In genomic region chr11:60866911-60867870, GRCh38 we compare ENCODE assay signal across 14 cellular contexts. TPM values are rescaled to one million over a fixed set of nuclear protein-coding genes. Genes with fewer than 3 reads are reported as not detected.
A peak's percentile ranks its signal among the peaks of the same experiment; 100 is the strongest.
DNase-seq lines count a peak whose midpoint lies in the region; ATAC-seq, FAIRE-seq and TF ChIP-seq lines count a peak whose summit lies in the region.
"Had no signal": no experiment of that assay in that cellular context is flagged by ENCODE, and none has a peak within 500 bp of the region (broad histone marks: within the 10 kb centered on the region; RNA-seq: fewer than 3 reads in every experiment).

ZP1 (plus strand) TSS chr11:60867542; CDS start chr11:60867562, 20 bp downstream.

- TF ChIP-seq CTCF in nephron progenitor cell (IDR thresholded peaks at IDR 0.05), result no peak

- H3K27me3 ChIP-seq in small intestine (ENCODE audit: control insufficient read depth in 2 of 2, insufficient read depth in 2 of 2, low read length in 2 of 2), result no peaks in the 10 kb centered on the region
- H3K27me3 ChIP-seq: right atrium auricular region had no signal

- no peaks in the 10 kb centered on the region for H3K9me3 Mint-ChIP-seq in nephron progenitor cell
- H3K9me3 Mint-ChIP-seq: T-helper 1 cell treated with Interleukin-12 subunit alpha and Interleukin-12 subunit beta and Interleukin-4 antibody, amounts not matched to agents 30 μg/mL and 1 μg/mL, for 36 hours had no signal

- peak within 1 kb of the TSS; percentile 28 for H3K27ac Mint-ChIP-seq in nephron progenitor cell
- H3K27ac Mint-ChIP-seq: T-helper 1 cell treated with Interleukin-12 subunit alpha and Interleukin-12 subunit beta and Interleukin-4 antibody, amounts not matched to agents 30 μg/mL and 1 μg/mL, for 36 hours had no signal

- WGBS in small intestine, 3 donors, result 76 to 79% (median 76%) methylated on average over 13 of the region's 13 CpGs

- H3K4me3 Mint-ChIP-seq in nephron progenitor cell, result no peak within 1 kb of the TSS
- H3K4me3 Mint-ChIP-seq: T-helper 1 cell treated with Interleukin-12 subunit alpha and Interleukin-12 subunit beta and Interleukin-4 antibody, amounts not matched to agents 30 μg/mL and 1 μg/mL, for 36 hours had no signal

- ATAC-seq in GM21619 (IDR thresholded peaks at IDR 0.05; ENCODE audit: unreplicated experiment), result no peak

- H3K4me3 ChIP-seq in small intestine (ENCODE audit: low read depth in 1 of 2, low read length in 2 of 2), result no peak within 1 kb of the TSS
- H3K4me3 ChIP-seq: right atrium auricular region had no signal

- H3K4me1 ChIP-seq in small intestine (ENCODE audit: control insufficient read depth in 2 of 2, insufficient read depth in 1 of 2, low read depth in 1 of 2, low read length in 1 of 2), result no peaks in the 10 kb centered on the region
- H3K4me1 ChIP-seq: Caco-2 had no signal

- H3K36me3 ChIP-seq in small intestine (ENCODE audit: control insufficient read depth in 2 of 2, insufficient read depth in 2 of 2, low read length in 2 of 2), result no peaks in the 10 kb centered on the region
- H3K36me3 ChIP-seq: right atrium auricular region had no signal

- DNase-seq in DMS 273 (lab: John Stamatoyannopoulos, UW; ENCODE audit: unreplicated experiment) (peak; percentile 54), DMS 273 treated with DMSO at 0.1 percent for 48 hours (lab: John Stamatoyannopoulos, UW) (no peak), NCI-H1092 treated with DMSO at 0.1 percent for 48 hours (lab: John Stamatoyannopoulos, UW) (peak; percentile 99), SHP77 (lab: John Stamatoyannopoulos, UW) (peak; percentile 58 to 65), nephron progenitor cell (peak; percentile 36), retina (no peak), small intestine (no peak)
- DNase-seq: activated CD4-positive, alpha-beta T cell treated with anti-CD3 and anti-CD28 coated beads, Interleukin-2, amount 50 U/mL, for 48 hours; Caco-2; NCI-H1694 had no signal

- H3K36me3 Mint-ChIP-seq in nephron progenitor cell (ENCODE audit: low read depth), result no peaks in the 10 kb centered on the region

- peaks cover 47% of the 10 kb centered on the region for H3K4me1 Mint-ChIP-seq in nephron progenitor cell

- no peak for FAIRE-seq in small intestine (lab: Jason Lieb, UNC)

- no peak within 1 kb of the TSS for H3K27ac ChIP-seq in small intestine (ENCODE audit: low read depth in 1 of 2, low read length in 1 of 2)
- H3K27ac ChIP-seq: 22Rv1, right atrium auricular region had no signal

- H3K27me3 Mint-ChIP-seq in nephron progenitor cell (ENCODE audit: low read depth, poor library complexity), result no peaks in the 10 kb centered on the region

- H3K9me3 ChIP-seq in small intestine (ENCODE audit: control insufficient read depth, low read depth), result no peaks in the 10 kb centered on the region
- H3K9me3 ChIP-seq: Caco-2, right atrium auricular region had no signal

RNA-seq across cellular contexts. Expression of gene ZP1, which starts in this region (rescaled TPM):
- 1 to 10 TPM in 1 of 3 donors, under 1 TPM in 1, not detected in 1; 0.33 to 2.7 TPM for polyA plus RNA-seq in small intestine

Comparison
In these comparisons a context has a peak if more than half of its experiments do, and no peak if none do; other contexts are left out.
1. DNase-seq: peak in DMS 273 (single experiment), NCI-H1092 treated with DMSO at 0.1 percent for 48 hours (single experiment), SHP77 (2 of 2) and nephron progenitor cell (single experiment); none in DMS 273 treated with DMSO at 0.1 percent for 48 hours (single experiment), retina (single experiment) and small intestine (single experiment).